Comparison of ENCODE assay signal across 9 cellular contexts in genomic region chr9:93093449-93094293, GRCh38. TPM values are rescaled to one million over a fixed set of nuclear protein-coding genes. Genes with fewer than 3 reads are reported as not detected.
DNase-seq lines count a peak whose midpoint lies in the region; ATAC-seq and TF ChIP-seq lines count a peak whose summit lies in the region.
"Had no signal": no experiment of that assay in that cellular context is flagged by ENCODE, and none has a peak within 500 bp of the region (broad histone marks: within the 10 kb centered on the region; RNA-seq: fewer than 3 reads in every experiment).

No MANE protein-coding gene starts in this region.

- 41 to 52% methylated on average over 13 of the region's 13 CpGs for WGBS in heart right ventricle, 2 donors

- no peaks in the 10 kb centered on the region for H3K27me3 Mint-ChIP-seq in T-helper 1 cell treated with Interleukin-12 subunit alpha and Interleukin-12 subunit beta and Interleukin-4 antibody, amounts not matched to agents 30 μg/mL and 1 μg/mL, for 36 hours (ENCODE audit: low read depth)

- H3K9me3 ChIP-seq in heart right ventricle (peaks cover 0 to 18% (median 4%) of the 10 kb centered on the region in 11 donors), skeletal muscle tissue (ENCODE audit: control insufficient read depth in 3 of 3, low read length in 3 of 3) (no peaks in the 10 kb centered on the region)

- H3K27ac Mint-ChIP-seq in T-helper 1 cell treated with Interleukin-12 subunit alpha and Interleukin-12 subunit beta and Interleukin-4 antibody, amounts not matched to agents 30 μg/mL and 1 μg/mL, for 36 hours: peak overlapping the region; percentile 98

- H3K27me3 ChIP-seq in heart right ventricle (no peaks in the 10 kb centered on the region), skeletal muscle tissue (ENCODE audit: control insufficient read depth in 3 of 3, insufficient read depth in 3 of 3, low read length in 3 of 3) (no peaks in the 10 kb centered on the region)

- no peak overlapping the region for H3K4me3 ChIP-seq in heart right ventricle
- H3K4me3 ChIP-seq in skeletal muscle tissue (ENCODE audit: low read length in 3 of 3): no peak overlapping the region

- peaks cover 16% of the 10 kb centered on the region for H3K9me3 Mint-ChIP-seq in T-helper 1 cell treated with Interleukin-12 subunit alpha and Interleukin-12 subunit beta and Interleukin-4 antibody, amounts not matched to agents 30 μg/mL and 1 μg/mL, for 36 hours

- H3K27ac ChIP-seq in heart right ventricle (peak overlapping the region in 9 of 10 donors; percentile 89 to 99 (median 96)), skeletal muscle tissue (ENCODE audit: low read depth, low read length) (peak overlapping the region; percentile 62)

- H3K9ac ChIP-seq in skeletal muscle tissue (ENCODE audit: low read depth in 1 of 3, low read length in 3 of 3): peak overlapping the region in 2 of 3 donors; percentile 38 to 40

- peaks cover 66% of the 10 kb centered on the region for H3K4me1 Mint-ChIP-seq in T-helper 1 cell treated with Interleukin-12 subunit alpha and Interleukin-12 subunit beta and Interleukin-4 antibody, amounts not matched to agents 30 μg/mL and 1 μg/mL, for 36 hours (ENCODE audit: low read depth)

- TF ChIP-seq POLR2A in GM18505 (IDR thresholded peaks at IDR 0.05; ENCODE audit: borderline replicate concordance, extremely low read depth, insufficient read depth, insufficient read length): peak; percentile 47

- peaks cover 18 to 54% (median 47%) of the 10 kb centered on the region in 9 donors for H3K4me1 ChIP-seq in heart right ventricle
- peaks cover 37 to 52% (median 44%) of the 10 kb centered on the region in 3 donors for H3K4me1 ChIP-seq in skeletal muscle tissue (ENCODE audit: control insufficient read depth in 3 of 3, insufficient read depth in 3 of 3, low read length in 3 of 3)

- no peak for TF ChIP-seq CTCF in heart right ventricle (IDR thresholded peaks at IDR 0.05)

- DNase-seq in heart right ventricle (no peak), KG1 (lab: John Stamatoyannopoulos, UW) (no peak), Ammon's horn (ENCODE audit: low spot score) (no peak), dedifferentiated amniotic fluid mesenchymal stem cell (ENCODE audit: extremely low spot score) (no peak), mucosa of gallbladder (ENCODE audit: low spot score) (no peak)
- DNase-seq: NCI-H345 had no signal

- peaks cover 30% of the 10 kb centered on the region for H3K36me3 Mint-ChIP-seq in T-helper 1 cell treated with Interleukin-12 subunit alpha and Interleukin-12 subunit beta and Interleukin-4 antibody, amounts not matched to agents 30 μg/mL and 1 μg/mL, for 36 hours (ENCODE audit: low read depth)

- intact Hi-C loops in heart right ventricle (cut with DNase I): loop anchor here in 1 of 10 donors (10.0 kb wide), 1 partner anchor 89 kb away; no protein-coding TSS in a partner anchor

- ATAC-seq in GM18505 (IDR thresholded peaks at IDR 0.05; ENCODE audit: unreplicated experiment): no peak
- ATAC-seq in heart right ventricle: no peak

- H3K36me3 ChIP-seq in heart right ventricle (no peaks in the 10 kb centered on the region), skeletal muscle tissue (ENCODE audit: control insufficient read depth in 3 of 3, insufficient read depth in 3 of 3, low read length in 3 of 3) (no peaks in the 10 kb centered on the region)

- H3K4me3 Mint-ChIP-seq in T-helper 1 cell treated with Interleukin-12 subunit alpha and Interleukin-12 subunit beta and Interleukin-4 antibody, amounts not matched to agents 30 μg/mL and 1 μg/mL, for 36 hours: peak overlapping the region; percentile 59

RNA-seq across cellular contexts. Expression of gene CARD19, which starts 2.3 kb away (rescaled TPM):
- total RNA-seq in heart right ventricle: 10 to 100 TPM; 22.3 to 33.7 (median 25.9) TPM
- polyA plus RNA-seq in heart right ventricle: 10 to 100 TPM; 41.9 to 47.3 TPM
- 24.5 TPM for total RNA-seq in skeletal muscle tissue
- 45.2 TPM for total RNA-seq in mucosa of gallbladder

RNA-seq across cellular contexts. Expression of gene SUSD3, which starts 35.2 kb away (rescaled TPM):
- 1 to 10 TPM in 3 of 10 donors, under 1 TPM in 6, not detected in 1; 0.40 to 2.1 (median 0.79) TPM for total RNA-seq in heart right ventricle
- under 1 TPM; 0.74 to 0.88 TPM for polyA plus RNA-seq in heart right ventricle
- 2.6 TPM for total RNA-seq in skeletal muscle tissue
- total RNA-seq in mucosa of gallbladder: 5.0 TPM

RNA-seq across cellular contexts. Expression of gene NINJ1, which starts 40.4 kb away (rescaled TPM):
- total RNA-seq in heart right ventricle (10 to 100 TPM; 35.5 to 77.1 (median 41.3) TPM), skeletal muscle tissue (20.9 TPM), mucosa of gallbladder (75.6 TPM)
- polyA plus RNA-seq in heart right ventricle: 10 to 100 TPM; 39.8 to 50.3 TPM
